Comparison of ENCODE assay signal across 22 cellular contexts in the genomic region with DNA sequence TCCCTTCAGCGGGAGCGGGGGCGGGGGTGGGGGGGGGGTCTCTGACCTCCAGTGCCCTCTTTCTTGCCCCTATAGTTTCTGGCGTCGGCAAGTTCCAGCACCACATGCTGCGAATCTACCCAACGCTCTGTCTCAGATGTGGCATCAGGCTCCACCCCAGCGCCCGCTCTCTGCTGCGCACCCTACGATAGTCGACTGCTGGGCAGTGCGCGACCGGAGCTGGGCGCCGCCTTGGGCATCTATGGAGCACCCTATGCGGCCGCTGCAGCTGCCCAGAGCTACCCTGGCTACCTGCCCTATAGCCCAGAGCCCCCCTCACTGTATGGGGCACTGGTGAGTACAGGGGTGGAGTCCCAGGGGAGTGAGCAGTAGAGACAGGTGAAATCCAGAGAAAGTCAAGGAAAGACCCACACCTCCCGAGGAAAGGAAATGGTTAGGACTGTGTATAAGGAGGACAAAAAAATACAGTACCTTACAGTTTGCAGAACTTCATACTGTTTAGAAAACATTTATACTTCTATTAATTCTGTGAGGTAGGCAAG. TPM values are rescaled to one million over a fixed set of nuclear protein-coding genes. Genes with fewer than 3 reads are reported as not detected.
"Had no signal": no experiment of that assay in that cellular context is flagged by ENCODE, and none has a peak within 500 bp of the region (broad histone marks: within the 10 kb centered on the region; RNA-seq: fewer than 3 reads in every experiment).

No MANE protein-coding gene starts in this region.

- H3K4me3 Mint-ChIP-seq: effector memory CD8-positive, alpha-beta T cell; naive thymus-derived CD4-positive, alpha-beta T cell; stimulated activated effector memory CD8-positive, alpha-beta T cell treated with anti-CD3 and anti-CD28 coated beads, Interleukin-12 subunit alpha, Interleukin-12 subunit beta, amount 100 ng/mL, for 72 hours had no signal

- H3K79me2 ChIP-seq: hepatocyte had no signal

- H3K9me3 ChIP-seq: esophagus muscularis mucosa, gastroesophageal sphincter, ovary, suprapubic skin, thyroid gland, uterus had no signal

- H3K27ac Mint-ChIP-seq: effector memory CD8-positive, alpha-beta T cell; naive thymus-derived CD4-positive, alpha-beta T cell; stimulated activated effector memory CD8-positive, alpha-beta T cell treated with anti-CD3 and anti-CD28 coated beads, Interleukin-12 subunit alpha, Interleukin-12 subunit beta, amount 100 ng/mL, for 72 hours; type B pancreatic cell had no signal

- H3K4me3 ChIP-seq: esophagus muscularis mucosa, gastroesophageal sphincter, hepatocyte, ovary, thyroid gland, uterus had no signal

- DNase-seq: effector memory CD8-positive, alpha-beta T cell; glutamatergic neuron; left ventricle myocardium superior; naive thymus-derived CD4-positive, alpha-beta T cell; nucleus accumbens; ovary; stimulated activated CD4-positive, alpha-beta T cell treated with anti-CD3 and anti-CD28 coated beads, Interleukin-4, amount 100 ng/mL, for 1 hour; stimulated activated CD8-positive, alpha-beta memory T cell treated with anti-CD3 and anti-CD28 coated beads, Interleukin-4, amount 100 ng/mL, for 48 hours; stimulated activated naive CD8-positive, alpha-beta T cell treated with anti-CD3 and anti-CD28 coated beads, Interleukin-15, Interleukin-2, amounts not matched to agents 100 U/mL and 50 U/mL, for 24 hours; thyroid gland; uterus had no signal

- H3K9me3 Mint-ChIP-seq: effector memory CD8-positive, alpha-beta T cell; type B pancreatic cell had no signal

- H3K36me3 Mint-ChIP-seq: stimulated activated effector memory CD8-positive, alpha-beta T cell treated with anti-CD3 and anti-CD28 coated beads, Interleukin-12 subunit alpha, Interleukin-12 subunit beta, amount 100 ng/mL, for 72 hours had no signal

- H3K4me2 ChIP-seq: hepatocyte had no signal

- H3K36me3 ChIP-seq: esophagus muscularis mucosa, gastroesophageal sphincter, ovary, thyroid gland, uterus had no signal

- H3K27me3 ChIP-seq: ovary had no signal

- H3K4me1 ChIP-seq: uterus had no signal

- ATAC-seq: effector memory CD8-positive, alpha-beta T cell; gastroesophageal sphincter; left ventricle myocardium superior; naive thymus-derived CD4-positive, alpha-beta T cell; right cardiac atrium; stimulated activated effector memory CD8-positive, alpha-beta T cell treated with anti-CD3 and anti-CD28 coated beads, Interleukin-12 subunit alpha, Interleukin-12 subunit beta, amount 100 ng/mL, for 72 hours; stimulated activated naive CD8-positive, alpha-beta T cell treated with anti-CD3 and anti-CD28 coated beads, Interleukin-15, Interleukin-2, amounts not matched to agents 100 U/mL and 50 U/mL, for 24 hours had no signal

- H3K27ac ChIP-seq: epithelial cell of prostate, esophagus muscularis mucosa, gastroesophageal sphincter, hepatocyte, ovary, suprapubic skin, thyroid gland, uterus had no signal

- H2AFZ ChIP-seq: hepatocyte had no signal

RNA-seq across cellular contexts. Expression of a gene that starts 2.3 kb away (rescaled TPM):
- total RNA-seq: fibroblast of villous mesenchyme; left ventricle myocardium superior; lung microvascular endothelial cell; naive thymus-derived CD4-positive, alpha-beta T cell had no signal
- polyA plus RNA-seq: hepatocyte; naive thymus-derived CD4-positive, alpha-beta T cell; neural cell had no signal
